8 cellular contexts compared by ENCODE assay signal in genomic region chr19:58400916-58401824, GRCh38. TPM values are rescaled to one million over a fixed set of nuclear protein-coding genes. Genes with fewer than 3 reads are reported as not detected.
DNase-seq lines count a peak whose midpoint lies in the region; ATAC-seq, FAIRE-seq and TF ChIP-seq lines count a peak whose summit lies in the region.

No MANE protein-coding gene starts in this region.

- H3K36me3 Mint-ChIP-seq in activated T-helper 1 cell treated with anti-CD3 and anti-CD28 coated beads, Interleukin-12 subunit alpha, Interleukin-12 subunit beta, Interleukin-2, Interleukin-4 antibody, amounts not matched to agents 30 ng/mL and 10 ng/mL and 1 ng/mL, durations not matched to agents 14 hours and 24 hours and 36 hours (ENCODE audit: low read depth) = no peaks in the 10 kb centered on the region
- no peaks in the 10 kb centered on the region for H3K36me3 Mint-ChIP-seq in naive B cell
- H3K36me3 Mint-ChIP-seq in stimulated activated effector memory CD8-positive, alpha-beta T cell treated with anti-CD3 and anti-CD28 coated beads, Interleukin-12 subunit alpha, Interleukin-12 subunit beta, amount 100 ng/mL, for 72 hours = peaks cover 15% of the 10 kb centered on the region

- TF ChIP-seq CTCF in fibroblast of lung (conservative IDR thresholded peaks at IDR 0.05 in 1 of 2, IDR thresholded peaks at IDR 0.05 in 1 of 2; ENCODE audit: low read depth in 1 of 2, low read length in 2 of 2) = no peak

- H3K36me3 ChIP-seq in KOPT-K1 (ENCODE audit: insufficient read depth, low read length) (peaks cover 7% of the 10 kb centered on the region; the same call in 1 of the 2 replicates), fibroblast of lung (ENCODE audit: control insufficient read depth, insufficient read depth, low read length) (no peaks in the 10 kb centered on the region)

- peak; percentile 85 for FAIRE-seq in RCC 7860 (lab: Jason Lieb, UNC)

- peak; percentile 100 for DNase-seq in Daoy (ENCODE audit: low read depth)
- peak; percentile 96 for DNase-seq in RCC 7860 (ENCODE audit: low spot score)
- DNase-seq in activated T-helper 1 cell treated with anti-CD3 and anti-CD28 coated beads, Interleukin-12 subunit alpha, Interleukin-12 subunit beta, Interleukin-2, Interleukin-4 antibody, amounts not matched to agents 30 ng/mL and 10 ng/mL and 1 ng/mL, durations not matched to agents 14 hours and 24 hours and 36 hours (ENCODE audit: low spot score) = peak; percentile 99
- DNase-seq in fibroblast of lung (ENCODE audit: low read depth in 2 of 2) = peak; percentile 99
- peak; percentile 99 for DNase-seq in naive B cell
- DNase-seq in stimulated activated effector memory CD8-positive, alpha-beta T cell treated with anti-CD3 and anti-CD28 coated beads, Interleukin-12 subunit alpha, Interleukin-12 subunit beta, amount 100 ng/mL, for 72 hours (ENCODE audit: low spot score in 2 of 2) = peak; percentile 97 to 99

- H3K27me3 ChIP-seq in fibroblast of lung (ENCODE audit: control insufficient read depth, insufficient read depth, low read length) = no peaks in the 10 kb centered on the region

- no peaks in the 10 kb centered on the region for H4K20me1 ChIP-seq in fibroblast of lung (ENCODE audit: control insufficient read depth, extremely low read depth, insufficient read depth, low read length)

- H3K27me3 Mint-ChIP-seq in activated T-helper 1 cell treated with anti-CD3 and anti-CD28 coated beads, Interleukin-12 subunit alpha, Interleukin-12 subunit beta, Interleukin-2, Interleukin-4 antibody, amounts not matched to agents 30 ng/mL and 10 ng/mL and 1 ng/mL, durations not matched to agents 14 hours and 24 hours and 36 hours (ENCODE audit: insufficient read depth) = peaks cover 5% of the 10 kb centered on the region
- peaks cover 6 to 28% (median 15%) of the 10 kb centered on the region in 3 donors for H3K27me3 Mint-ChIP-seq in naive B cell

- H3K9me3 Mint-ChIP-seq in activated T-helper 1 cell treated with anti-CD3 and anti-CD28 coated beads, Interleukin-12 subunit alpha, Interleukin-12 subunit beta, Interleukin-2, Interleukin-4 antibody, amounts not matched to agents 30 ng/mL and 10 ng/mL and 1 ng/mL, durations not matched to agents 14 hours and 24 hours and 36 hours = no peaks in the 10 kb centered on the region
- H3K9me3 Mint-ChIP-seq in naive B cell = no peaks in the 10 kb centered on the region
- no peaks in the 10 kb centered on the region for H3K9me3 Mint-ChIP-seq in stimulated activated effector memory CD8-positive, alpha-beta T cell treated with anti-CD3 and anti-CD28 coated beads, Interleukin-12 subunit alpha, Interleukin-12 subunit beta, amount 100 ng/mL, for 72 hours

- H2AFZ ChIP-seq in fibroblast of lung (ENCODE audit: low read length) = peak overlapping the region; percentile 82

- H3K9me3 ChIP-seq in KOPT-K1 (ENCODE audit: insufficient read depth, low read length, poor library complexity, severe bottlenecking) = no peaks in the 10 kb centered on the region
- H3K9me3 ChIP-seq in fibroblast of lung (ENCODE audit: control insufficient read depth, insufficient read depth, low read depth, low read length) = no peaks in the 10 kb centered on the region

- no peaks in the 10 kb centered on the region for H3K79me2 ChIP-seq in fibroblast of lung (ENCODE audit: control insufficient read depth, insufficient read depth, low read length)

- intact Hi-C loops in activated T-helper 1 cell treated with anti-CD3 and anti-CD28 coated beads, Interleukin-12 subunit alpha, Interleukin-12 subunit beta, Interleukin-2, Interleukin-4 antibody, amounts not matched to agents 30 ng/mL and 10 ng/mL and 1 ng/mL, durations not matched to agents 14 hours and 24 hours and 36 hours (cut with micrococcal nuclease) = loop anchor here (1.0 to 2.0 kb wide), 15 partner anchors 14 to 990 kb away; partner anchors contain the start of genes MZF1, RPS5, ZNF132 and ZNF17

- peak overlapping the region; percentile 67 for H3K9ac ChIP-seq in fibroblast of lung (ENCODE audit: insufficient read depth, low read length)

- H3K27ac ChIP-seq in KOPT-K1 (ENCODE audit: low read depth, low read length, poor library complexity, severe bottlenecking) = peak overlapping the region; percentile 59
- peak overlapping the region; percentile 79 for H3K27ac ChIP-seq in fibroblast of lung (ENCODE audit: insufficient read depth, low read length)

- H3K4me1 Mint-ChIP-seq in activated T-helper 1 cell treated with anti-CD3 and anti-CD28 coated beads, Interleukin-12 subunit alpha, Interleukin-12 subunit beta, Interleukin-2, Interleukin-4 antibody, amounts not matched to agents 30 ng/mL and 10 ng/mL and 1 ng/mL, durations not matched to agents 14 hours and 24 hours and 36 hours (ENCODE audit: low read depth) = peaks cover 24% of the 10 kb centered on the region
- peaks cover 7 to 16% (median 13%) of the 10 kb centered on the region in 3 donors for H3K4me1 Mint-ChIP-seq in naive B cell
- peaks cover 15% of the 10 kb centered on the region for H3K4me1 Mint-ChIP-seq in stimulated activated effector memory CD8-positive, alpha-beta T cell treated with anti-CD3 and anti-CD28 coated beads, Interleukin-12 subunit alpha, Interleukin-12 subunit beta, amount 100 ng/mL, for 72 hours

- H3K4me3 ChIP-seq in fibroblast of lung (replicated peaks in 1 of 4; ENCODE audit: control extremely low read depth in 1 of 4, insufficient read depth in 1 of 4, low read depth in 3 of 4, low read length in 4 of 4) = peak overlapping the region; percentile 68 to 73 (median 71)

- peak overlapping the region; percentile 76 for H3K4me2 ChIP-seq in fibroblast of lung (ENCODE audit: extremely low read depth, insufficient read depth, low read length)

- H3K27ac Mint-ChIP-seq in activated T-helper 1 cell treated with anti-CD3 and anti-CD28 coated beads, Interleukin-12 subunit alpha, Interleukin-12 subunit beta, Interleukin-2, Interleukin-4 antibody, amounts not matched to agents 30 ng/mL and 10 ng/mL and 1 ng/mL, durations not matched to agents 14 hours and 24 hours and 36 hours = peak overlapping the region; percentile 88
- peak overlapping the region; percentile 90 to 99 (median 98) for H3K27ac Mint-ChIP-seq in naive B cell
- H3K27ac Mint-ChIP-seq in stimulated activated effector memory CD8-positive, alpha-beta T cell treated with anti-CD3 and anti-CD28 coated beads, Interleukin-12 subunit alpha, Interleukin-12 subunit beta, amount 100 ng/mL, for 72 hours = peak overlapping the region; percentile 96

- peaks cover 4% of the 10 kb centered on the region for H3K4me1 ChIP-seq in fibroblast of lung (ENCODE audit: control insufficient read depth, extremely low read depth, insufficient read depth, low read length)

- peak overlapping the region; percentile 86 for H3K4me3 Mint-ChIP-seq in activated T-helper 1 cell treated with anti-CD3 and anti-CD28 coated beads, Interleukin-12 subunit alpha, Interleukin-12 subunit beta, Interleukin-2, Interleukin-4 antibody, amounts not matched to agents 30 ng/mL and 10 ng/mL and 1 ng/mL, durations not matched to agents 14 hours and 24 hours and 36 hours
- peak overlapping the region; percentile 79 to 95 (median 94) for H3K4me3 Mint-ChIP-seq in naive B cell
- H3K4me3 Mint-ChIP-seq in stimulated activated effector memory CD8-positive, alpha-beta T cell treated with anti-CD3 and anti-CD28 coated beads, Interleukin-12 subunit alpha, Interleukin-12 subunit beta, amount 100 ng/mL, for 72 hours = peak overlapping the region; percentile 88

- ATAC-seq in GM21786 (IDR thresholded peaks at IDR 0.05; ENCODE audit: unreplicated experiment) = peak; percentile 99
- ATAC-seq in naive B cell (ENCODE audit: low read depth in 2 of 2) = peak; percentile 94 to 96
- ATAC-seq in stimulated activated effector memory CD8-positive, alpha-beta T cell treated with anti-CD3 and anti-CD28 coated beads, Interleukin-12 subunit alpha, Interleukin-12 subunit beta, amount 100 ng/mL, for 72 hours = peak; percentile 98

RNA-seq across cellular contexts. Expression of gene RNF225, which starts 5.7 kb away (rescaled TPM):
- not detected in 2 replicates for total RNA-seq in Daoy (2014; rRNA removed; shearing (Covaris generic))
- total RNA-seq in activated T-helper 1 cell treated with anti-CD3 and anti-CD28 coated beads, Interleukin-12 subunit alpha, Interleukin-12 subunit beta, Interleukin-2, Interleukin-4 antibody, amounts not matched to agents 30 ng/mL and 10 ng/mL and 1 ng/mL, durations not matched to agents 14 hours and 24 hours and 36 hours = 0.65 and 1.6 TPM in 2 replicates
- total RNA-seq in fibroblast of lung = under 0.01 TPM in 1 of 2 replicates, not detected in the other
- polyA plus RNA-seq in fibroblast of lung (not detected in 2 replicates), naive B cell (ENCODE audit: low read depth in 6 of 6) (not detected)
- polyA plus RNA-seq in fibroblast of lung (2012) = not detected in 2 replicates
- polyA minus RNA-seq in fibroblast of lung (ENCODE audit: low replicate concordance) = not detected in 2 replicates

RNA-seq across cellular contexts. Expression of gene ZNF584, which starts 7.3 kb away (rescaled TPM):
- total RNA-seq in Daoy (2014; rRNA removed; shearing (Covaris generic)) = 12.1 and 20.5 TPM in 2 replicates
- 17.8 and 20.6 TPM in 2 replicates for total RNA-seq in activated T-helper 1 cell treated with anti-CD3 and anti-CD28 coated beads, Interleukin-12 subunit alpha, Interleukin-12 subunit beta, Interleukin-2, Interleukin-4 antibody, amounts not matched to agents 30 ng/mL and 10 ng/mL and 1 ng/mL, durations not matched to agents 14 hours and 24 hours and 36 hours
- 16.9 and 18.8 TPM in 2 replicates for total RNA-seq in fibroblast of lung
- polyA plus RNA-seq in fibroblast of lung (11.7 and 14.6 TPM in 2 replicates), naive B cell (ENCODE audit: low read depth in 6 of 6) (1 to 10 TPM; 3.6 to 6.2 (median 4.5) TPM)
- polyA plus RNA-seq in fibroblast of lung (2012) = 9.6 and 12.0 TPM in 2 replicates
- 12.5 and 19.0 TPM in 2 replicates for polyA minus RNA-seq in fibroblast of lung (ENCODE audit: low replicate concordance)

RNA-seq across cellular contexts. Expression of gene RPS5, which starts 14.1 kb away (rescaled TPM):
- total RNA-seq in Daoy (2014; rRNA removed; shearing (Covaris generic)) = 3,633 and 5,016 TPM in 2 replicates
- total RNA-seq in activated T-helper 1 cell treated with anti-CD3 and anti-CD28 coated beads, Interleukin-12 subunit alpha, Interleukin-12 subunit beta, Interleukin-2, Interleukin-4 antibody, amounts not matched to agents 30 ng/mL and 10 ng/mL and 1 ng/mL, durations not matched to agents 14 hours and 24 hours and 36 hours = 1,157 and 1,161 TPM in 2 replicates
- total RNA-seq in fibroblast of lung = 2,126 and 2,800 TPM in 2 replicates
- polyA plus RNA-seq in fibroblast of lung = 1,173 and 1,532 TPM in 2 replicates
- polyA plus RNA-seq in fibroblast of lung (2012) = 1,367 and 1,629 TPM in 2 replicates
- 1,823 and 1,849 TPM in 2 replicates for polyA minus RNA-seq in fibroblast of lung (ENCODE audit: low replicate concordance)
- 1,000 to 10,000 TPM; 1,545 to 2,332 (median 1,783) TPM for polyA plus RNA-seq in naive B cell (ENCODE audit: low read depth in 6 of 6)

RNA-seq across cellular contexts. Expression of gene ZNF837, which starts 20.3 kb away (rescaled TPM):
- 4.2 and 5.0 TPM in 2 replicates for total RNA-seq in Daoy (2014; rRNA removed; shearing (Covaris generic))
- 0.86 and 1.4 TPM in 2 replicates for total RNA-seq in activated T-helper 1 cell treated with anti-CD3 and anti-CD28 coated beads, Interleukin-12 subunit alpha, Interleukin-12 subunit beta, Interleukin-2, Interleukin-4 antibody, amounts not matched to agents 30 ng/mL and 10 ng/mL and 1 ng/mL, durations not matched to agents 14 hours and 24 hours and 36 hours
- 1.5 and 1.8 TPM in 2 replicates for total RNA-seq in fibroblast of lung
- polyA plus RNA-seq in fibroblast of lung = 0.18 and 0.27 TPM in 2 replicates
- polyA plus RNA-seq in fibroblast of lung (2012) = 0.90 and 0.92 TPM in 2 replicates
- polyA minus RNA-seq in fibroblast of lung (ENCODE audit: low replicate concordance) = 0.35 TPM in 1 of 2 replicates, not detected in the other
- polyA plus RNA-seq in naive B cell (ENCODE audit: low read depth in 6 of 6) = 10 to 100 TPM in 2 of 6 donors, 1 to 10 TPM in 4; 7.5 to 13.5 (median 8.5) TPM

RNA-seq across cellular contexts. Expression of gene ZNF497, which starts 38.6 kb away (rescaled TPM):
- 1.5 and 2.7 TPM in 2 replicates for total RNA-seq in Daoy (2014; rRNA removed; shearing (Covaris generic))
- 0.76 and 0.93 TPM in 2 replicates for total RNA-seq in activated T-helper 1 cell treated with anti-CD3 and anti-CD28 coated beads, Interleukin-12 subunit alpha, Interleukin-12 subunit beta, Interleukin-2, Interleukin-4 antibody, amounts not matched to agents 30 ng/mL and 10 ng/mL and 1 ng/mL, durations not matched to agents 14 hours and 24 hours and 36 hours
- total RNA-seq in fibroblast of lung = 1.5 and 2.5 TPM in 2 replicates
- polyA plus RNA-seq in fibroblast of lung = 0.03 and 0.05 TPM in 2 replicates
- 0.75 and 0.77 TPM in 2 replicates for polyA plus RNA-seq in fibroblast of lung (2012)
- polyA minus RNA-seq in fibroblast of lung (ENCODE audit: low replicate concordance) = not detected in 2 replicates
- polyA plus RNA-seq in naive B cell (ENCODE audit: low read depth in 6 of 6) = 1 to 10 TPM in 3 of 6 donors, under 1 TPM in 3; 0.23 to 2.3 (median 1.5) TPM

Comparison
In these comparisons a context has a peak if more than half of its experiments do, and no peak if none do; other contexts are left out.
1. Peak in every context shown above with its lines: DNase-seq, ATAC-seq, H3K4me3 ChIP-seq and H3K27ac ChIP-seq.